Comparison of ENCODE assay signal across 19 cellular contexts in the genomic region with DNA sequence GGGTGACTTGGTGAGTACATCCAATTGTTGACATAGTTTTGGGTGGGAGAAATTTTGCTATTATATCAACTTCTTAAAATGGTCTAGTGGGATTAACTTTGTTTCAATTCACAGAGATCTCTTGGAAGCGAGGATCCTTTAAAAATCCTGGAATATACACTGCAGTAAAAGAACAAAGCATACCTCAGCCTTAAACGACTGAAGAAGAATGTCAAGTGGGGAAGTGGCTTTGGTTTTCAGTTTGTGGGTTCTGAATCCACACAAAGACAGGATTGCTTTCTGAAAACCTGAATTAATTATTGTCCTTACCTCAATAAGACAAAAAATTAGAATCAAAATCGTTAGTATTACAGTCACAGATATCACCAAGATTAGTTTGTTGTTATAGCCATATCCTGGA.
"Had no signal": no experiment of that assay in that cellular context is flagged by ENCODE, and none has a peak within 500 bp of the region (broad histone marks: within the 10 kb centered on the region; RNA-seq: fewer than 3 reads in every experiment).

No MANE protein-coding gene starts in this region.

- H3K27me3 ChIP-seq: adrenal gland, esophagus squamous epithelium, heart right ventricle, right lobe of liver, suprapubic skin, vagina had no signal

- H3K27ac Mint-ChIP-seq: activated CD4-positive, alpha-beta memory T cell treated with anti-CD3 and anti-CD28 coated beads for 36 hours; dendritic cell treated with granulocyte-macrophage colony-stimulating factor and Interleukin-4, amounts not matched to agents 40 ng/mL and 50 ng/mL, for 4 days had no signal

- H3K4me3 Mint-ChIP-seq: activated CD4-positive, alpha-beta memory T cell treated with anti-CD3 and anti-CD28 coated beads for 36 hours; activated T-cell treated with anti-CD3 and anti-CD28 coated beads, Interleukin-2, amount 50 U/mL, for 4 hours; dendritic cell treated with granulocyte-macrophage colony-stimulating factor and Interleukin-4, amounts not matched to agents 40 ng/mL and 50 ng/mL, for 4 days; stimulated activated naive CD8-positive, alpha-beta T cell treated with anti-CD3 and anti-CD28 coated beads, Interleukin-15, amount 100 ng/mL, for 72 hours had no signal

- H3K4me1 ChIP-seq: adrenal gland, esophagus squamous epithelium, right lobe of liver, suprapubic skin, vagina had no signal

- H3K27me3 Mint-ChIP-seq: activated CD4-positive, alpha-beta memory T cell treated with anti-CD3 and anti-CD28 coated beads for 36 hours; dendritic cell treated with granulocyte-macrophage colony-stimulating factor and Interleukin-4, amounts not matched to agents 40 ng/mL and 50 ng/mL, for 4 days; stimulated activated naive CD8-positive, alpha-beta T cell treated with anti-CD3 and anti-CD28 coated beads, Interleukin-15, amount 100 ng/mL, for 72 hours had no signal

- H3K9me3 ChIP-seq: adrenal gland, esophagus squamous epithelium, heart right ventricle, right lobe of liver, suprapubic skin, vagina had no signal

- H3K9me3 Mint-ChIP-seq: activated CD4-positive, alpha-beta memory T cell treated with anti-CD3 and anti-CD28 coated beads for 36 hours; activated T-cell treated with anti-CD3 and anti-CD28 coated beads, Interleukin-2, amount 50 U/mL, for 4 hours had no signal

- H3K27ac ChIP-seq: adrenal gland, esophagus squamous epithelium, heart right ventricle, right lobe of liver, suprapubic skin, vagina had no signal

- DNase-seq: activated CD4-positive, alpha-beta memory T cell treated with anti-CD3 and anti-CD28 coated beads for 36 hours; activated naive CD4-positive, alpha-beta T cell treated with anti-CD3 and anti-CD28 coated beads, Interleukin-2, amount 50 U/mL, for 16 hours; activated T-cell treated with anti-CD3 and anti-CD28 coated beads, Interleukin-2, amount 50 U/mL, for 4 hours; adrenal gland; effector CD8-positive, alpha-beta T cell; esophagus squamous epithelium; heart right ventricle; kidney glomerular epithelial cell; left ventricle myocardium superior; right lobe of liver; small intestine; stimulated activated CD4-positive, alpha-beta T cell treated with anti-CD3 and anti-CD28 coated beads, Interleukin-15, amount 100 ng/mL, for 24 hours; stimulated activated CD4-positive, alpha-beta T cell treated with anti-CD3 and anti-CD28 coated beads, Interleukin-2, amount 100 ng/mL, for 48 hours; stimulated activated naive CD8-positive, alpha-beta T cell treated with anti-CD3 and anti-CD28 coated beads, Interleukin-15, amount 100 ng/mL, for 72 hours; T-helper 1 cell; trophoblast cell had no signal

- ATAC-seq: activated T-cell treated with anti-CD3 and anti-CD28 coated beads, Interleukin-2, amount 50 U/mL, for 4 hours; heart right ventricle; left ventricle myocardium superior; right lobe of liver; stimulated activated naive CD8-positive, alpha-beta T cell treated with anti-CD3 and anti-CD28 coated beads, Interleukin-15, amount 100 ng/mL, for 72 hours had no signal

- H3K4me3 ChIP-seq: adrenal gland, esophagus squamous epithelium, heart right ventricle, right lobe of liver, suprapubic skin, vagina had no signal
